In the genomic region with DNA sequence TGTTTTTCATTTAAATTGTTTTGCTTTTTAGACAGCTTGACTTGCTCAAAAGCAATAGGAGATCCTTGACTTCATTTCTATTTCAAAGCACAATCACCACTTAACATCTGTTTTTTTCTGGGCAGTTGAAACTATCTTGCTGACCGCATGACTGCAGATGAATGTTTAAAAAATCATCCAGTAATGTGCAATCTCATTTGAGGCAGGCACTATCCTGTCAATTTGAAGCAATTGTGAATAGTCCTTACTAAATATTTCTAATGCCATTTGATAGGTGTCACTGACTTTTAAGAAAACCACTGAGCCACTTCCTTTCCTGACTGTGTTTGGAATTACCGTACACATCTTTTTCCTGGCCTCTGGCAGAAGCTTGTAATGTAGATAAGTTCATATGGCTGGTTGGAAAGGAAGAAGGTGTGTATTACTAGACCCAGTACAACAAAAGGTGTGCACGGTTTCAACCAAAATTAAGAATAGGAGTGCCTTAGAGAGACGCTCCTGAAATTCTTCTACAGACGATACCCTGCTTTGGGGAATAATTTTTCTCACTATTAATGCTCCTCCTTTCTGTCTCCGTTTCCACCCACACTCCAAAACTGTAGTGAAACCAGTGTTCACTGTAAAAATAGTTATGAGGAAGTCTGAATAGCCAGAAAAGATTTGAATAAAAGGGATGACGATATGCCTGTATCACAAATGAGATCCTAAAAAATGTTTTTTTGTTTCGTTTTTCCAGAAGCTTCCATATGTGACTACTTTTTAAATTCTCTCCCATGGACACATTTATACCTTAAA, we compare ENCODE assay signal across 13 cellular contexts.
DNase-seq lines count a peak whose midpoint lies in the region; ATAC-seq, FAIRE-seq and TF ChIP-seq lines count a peak whose summit lies in the region.
"Had no signal": no experiment of that assay in that cellular context is flagged by ENCODE, and none has a peak within 500 bp of the region (broad histone marks: within the 10 kb centered on the region; RNA-seq: fewer than 3 reads in every experiment).

No MANE protein-coding gene starts in this region.

- CTCF ChIA-PET in K562 (lab: Yijun Ruan, JAX; ENCODE audit: low intra/inter-chr PET ratio), result no interaction called here
- CTCF ChIA-PET in CD4-positive, alpha-beta memory T cell (lab: Charles Lee; ENCODE audit: partially characterized antibody), result no interaction called here

- H3K4me2 ChIP-seq in K562 (ENCODE audit: insufficient read depth, low read length) (peak overlapping the region; percentile 48), mesenchymal stem cell (ENCODE audit: low read length, poor library complexity, severe bottlenecking) (no peak overlapping the region)

- H3K27ac ChIP-seq in K562 (ENCODE audit: extremely low read depth, low read depth, low read length), result peak overlapping the region; percentile 47; the same call in 2 of the 3 replicates
- peak overlapping the region; percentile 73 for H3K27ac ChIP-seq in mesenchymal stem cell (ENCODE audit: low read length, poor library complexity, severe bottlenecking)
- H3K27ac ChIP-seq in CD4-positive, alpha-beta memory T cell (ENCODE audit: low read depth, low read length), result no peak overlapping the region
- no peak overlapping the region for H3K27ac ChIP-seq in WERI-Rb-1
- H3K27ac ChIP-seq: prostate gland had no signal

- no peak overlapping the region for H2AK5ac ChIP-seq in mesenchymal stem cell (ENCODE audit: low read length, severe bottlenecking)

- H2BK15ac ChIP-seq in mesenchymal stem cell (ENCODE audit: low read depth, poor library complexity, severe bottlenecking), result no peak overlapping the region

- WGBS in K562 (ENCODE audit: insufficient coverage, low coverage, missing lambda C conversion rate), result 6% methylated on average over 8 of the region's 8 CpGs
- 38% methylated on average over 4 of the region's 8 CpGs for WGBS in mesenchymal stem cell

- H3K27me3 Mint-ChIP-seq in CD4-positive, alpha-beta memory T cell, result peaks cover 3% of the 10 kb centered on the region in 2 donors
- H3K27me3 Mint-ChIP-seq: activated naive CD8-positive, alpha-beta T cell treated with anti-CD3 and anti-CD28 coated beads, Interleukin-2, amount 50 U/mL, for 24 hours had no signal

- no peak overlapping the region for H3K23ac ChIP-seq in mesenchymal stem cell (ENCODE audit: low read length in 2 of 2)

- no peak for TF ChIP-seq POLR2A in K562 (conservative IDR thresholded peaks at IDR 0.05)

- TF ChIP-seq CTCF in K562 (IDR thresholded peaks at IDR 0.05 in 2 of 3, conservative IDR thresholded peaks at IDR 0.05 in 1 of 3; ENCODE audit: insufficient read depth in 2 of 3, low read depth in 1 of 3, low read length in 3 of 3), result no peak
- no peak for TF ChIP-seq CTCF in WERI-Rb-1 (IDR thresholded peaks at IDR 0.05; ENCODE audit: low read depth, low read length)

- no peaks in the 10 kb centered on the region for H3K9me1 ChIP-seq in K562 (ENCODE audit: control insufficient read depth, insufficient read depth, low read length)

- no peak overlapping the region for H3K4me3 ChIP-seq in K562
- no peak overlapping the region for H3K4me3 ChIP-seq in mesenchymal stem cell (ENCODE audit: insufficient read depth in 1 of 2, low read depth in 1 of 2, low read length in 2 of 2)
- no peak overlapping the region for H3K4me3 ChIP-seq in CD4-positive, alpha-beta memory T cell (ENCODE audit: low read length in 2 of 2)
- no peak overlapping the region for H3K4me3 ChIP-seq in WERI-Rb-1 (ENCODE audit: low read depth, low read length)
- H3K4me3 ChIP-seq: prostate gland had no signal

- H2BK5ac ChIP-seq in mesenchymal stem cell (ENCODE audit: low read depth, low read length, poor library complexity, severe bottlenecking), result no peak overlapping the region

- H3K79me2 ChIP-seq in K562 (ENCODE audit: control insufficient read depth, insufficient read depth, low read length), result no peaks in the 10 kb centered on the region

- H2BK120ac ChIP-seq in mesenchymal stem cell (ENCODE audit: low read depth, low read length), result no peak overlapping the region

- no peaks in the 10 kb centered on the region for H3K9me3 ChIP-seq in K562 (replicated peaks; ENCODE audit: control insufficient read depth, insufficient read depth, low read depth, low read length)
- H3K9me3 ChIP-seq in mesenchymal stem cell (ENCODE audit: control insufficient read depth, low read length), result no peaks in the 10 kb centered on the region
- no peaks in the 10 kb centered on the region for H3K9me3 ChIP-seq in CD4-positive, alpha-beta memory T cell (ENCODE audit: control insufficient read depth in 1 of 2, low read length in 2 of 2)
- no peaks in the 10 kb centered on the region for H3K9me3 ChIP-seq in WERI-Rb-1 (ENCODE audit: severe bottlenecking)
- H3K9me3 ChIP-seq: prostate gland had no signal

- FAIRE-seq in K562 (lab: Jason Lieb, UNC), result peak; percentile 65

- H3K9ac ChIP-seq in K562 (ENCODE audit: insufficient read depth in 1 of 2, low read depth in 2 of 2, low read length in 2 of 2) (peak overlapping the region in 1 of 2 experiments; percentile 2; a peak in 2 of 4 replicates), mesenchymal stem cell (ENCODE audit: low read length) (peak overlapping the region; percentile 79)

- no peaks in the 10 kb centered on the region for H3K9me3 Mint-ChIP-seq in CD4-positive, alpha-beta memory T cell
- H3K9me3 Mint-ChIP-seq: activated naive CD8-positive, alpha-beta T cell treated with anti-CD3 and anti-CD28 coated beads, Interleukin-2, amount 50 U/mL, for 24 hours had no signal

- H3K14ac ChIP-seq in mesenchymal stem cell (ENCODE audit: low read length in 2 of 2), result no peak overlapping the region

- H4K8ac ChIP-seq in mesenchymal stem cell (ENCODE audit: low read length), result no peak overlapping the region

- H4K20me1 ChIP-seq in K562 (replicated peaks; ENCODE audit: control insufficient read depth, insufficient read depth, low read length), result no peaks in the 10 kb centered on the region

- no peak for TF ChIP-seq RAD21 in K562 (CRISPR knock-in tag; conservative IDR thresholded peaks at IDR 0.05 in 1 of 2, IDR thresholded peaks at IDR 0.05 in 1 of 2)

- TF ChIP-seq EP300 in K562 (IDR thresholded peaks at IDR 0.05; ENCODE audit: low read length), result 0 out of 2 replicates have a peak, but pooled peaks have one; percentile 17

- H3K27ac Mint-ChIP-seq in CD4-positive, alpha-beta memory T cell, result no peak overlapping the region
- H3K27ac Mint-ChIP-seq: activated naive CD8-positive, alpha-beta T cell treated with anti-CD3 and anti-CD28 coated beads, Interleukin-2, amount 50 U/mL, for 24 hours had no signal

- H3K79me1 ChIP-seq in mesenchymal stem cell (replicated peaks; ENCODE audit: low read length, poor library complexity, severe bottlenecking), result no peaks in the 10 kb centered on the region

- peak overlapping the region; percentile 79 for H2AFZ ChIP-seq in K562 (ENCODE audit: low read depth, low read length)
- H2AFZ ChIP-seq in mesenchymal stem cell (ENCODE audit: low read depth, low read length), result no peak overlapping the region

- no peak overlapping the region for H3K4me3 Mint-ChIP-seq in CD4-positive, alpha-beta memory T cell
- H3K4me3 Mint-ChIP-seq: activated naive CD8-positive, alpha-beta T cell treated with anti-CD3 and anti-CD28 coated beads, Interleukin-2, amount 50 U/mL, for 24 hours had no signal

- H3K27me3 ChIP-seq in K562 (ENCODE audit: control insufficient read depth in 2 of 2, insufficient read depth in 2 of 2, low read length in 2 of 2) (peaks cover 0 to 6% of the 10 kb centered on the region in 2 experiments; a peak in 1 of 5 replicates), mesenchymal stem cell (ENCODE audit: control insufficient read depth in 1 of 2, insufficient read depth in 1 of 2, low read length in 2 of 2) (no peaks in the 10 kb centered on the region), WERI-Rb-1 (ENCODE audit: insufficient read depth, low read depth, severe bottlenecking) (peaks cover 37% of the 10 kb centered on the region)
- no peaks in the 10 kb centered on the region for H3K27me3 ChIP-seq in CD4-positive, alpha-beta memory T cell (ENCODE audit: insufficient read depth, low read length)

- H3K4me1 ChIP-seq in K562 (replicated peaks in 1 of 2; ENCODE audit: control insufficient read depth in 2 of 2, insufficient read depth in 2 of 2, low read length in 2 of 2) (peaks cover 0 to 6% of the 10 kb centered on the region in 2 experiments; a peak in 2 of 5 replicates), mesenchymal stem cell (ENCODE audit: control insufficient read depth, insufficient read depth, low read depth, low read length) (peaks cover 8% of the 10 kb centered on the region)
- no peaks in the 10 kb centered on the region for H3K4me1 ChIP-seq in CD4-positive, alpha-beta memory T cell (ENCODE audit: insufficient read depth, low read length)
- H3K4me1 ChIP-seq: prostate gland had no signal

- peak; percentile 75 for ATAC-seq in K562
- no peak for ATAC-seq in GM19395 (IDR thresholded peaks at IDR 0.05; ENCODE audit: unreplicated experiment)
- ATAC-seq: activated naive CD8-positive, alpha-beta T cell treated with anti-CD3 and anti-CD28 coated beads, Interleukin-2, amount 50 U/mL, for 24 hours; left ventricle myocardium superior had no signal

- in situ Hi-C loops in K562 (cut with MboI), result no loop called here

- no peak overlapping the region for H2BK12ac ChIP-seq in mesenchymal stem cell (ENCODE audit: low read length in 2 of 2)

- no TSS peak for BruUV-seq in K562 (replicated peaks; lab: Mats Ljungman, UMichigan)

- H3K18ac ChIP-seq in mesenchymal stem cell (ENCODE audit: low read depth in 1 of 2, low read length in 2 of 2), result no peak overlapping the region

- POLR2A ChIA-PET in K562 (lab: Yijun Ruan, JAX), result interaction anchor here (0.5 kb wide), 1 partner anchor 73 kb away, joined by 3 read pairs; no protein-coding TSS in a partner anchor
- POLR2A ChIA-PET in CD4-positive, alpha-beta memory T cell (lab: Charles Lee; ENCODE audit: partially characterized antibody), result no interaction called here

- H3K36me3 ChIP-seq in K562 (ENCODE audit: control insufficient read depth, insufficient read depth, low read length), result no peaks in the 10 kb centered on the region
- no peaks in the 10 kb centered on the region for H3K36me3 ChIP-seq in mesenchymal stem cell (ENCODE audit: control insufficient read depth in 1 of 2, insufficient read depth in 2 of 2, low read depth in 1 of 2, low read length in 2 of 2)
- no peaks in the 10 kb centered on the region for H3K36me3 ChIP-seq in CD4-positive, alpha-beta memory T cell (ENCODE audit: insufficient read depth, low read length)
- no peaks in the 10 kb centered on the region for H3K36me3 ChIP-seq in WERI-Rb-1
- H3K36me3 ChIP-seq: prostate gland had no signal

- H3K4ac ChIP-seq in mesenchymal stem cell (ENCODE audit: low read depth in 1 of 2, low read length in 2 of 2), result no peak overlapping the region

- H3K4me1 Mint-ChIP-seq in CD4-positive, alpha-beta memory T cell, result no peaks in the 10 kb centered on the region
- H3K4me1 Mint-ChIP-seq: activated naive CD8-positive, alpha-beta T cell treated with anti-CD3 and anti-CD28 coated beads, Interleukin-2, amount 50 U/mL, for 24 hours had no signal

- intact Hi-C loops in K562 (cut with micrococcal nuclease) (no loop called here), posterior vena cava (cut with DNase I) (no loop called here)
- intact Hi-C loops in CD4-positive, alpha-beta memory T cell (cut with micrococcal nuclease), result no loop called here

- H4K91ac ChIP-seq in mesenchymal stem cell (ENCODE audit: low read length), result no peak overlapping the region

- no peaks in the 10 kb centered on the region for H3K36me3 Mint-ChIP-seq in CD4-positive, alpha-beta memory T cell

- peak; percentile 92 for DNase-seq in EH (ENCODE audit: low read depth)
- DNase-seq in M059J (ENCODE audit: low read depth), result peak; percentile 91
- DNase-seq in K562 (ENCODE audit: extremely low read depth in 1 of 4, low spot score in 3 of 4), result peak; percentile 18 to 40 (median 34)
- DNase-seq in mesenchymal stem cell, result peak; percentile 57
- DNase-seq in CD4-positive, alpha-beta memory T cell, result no peak
- no peak for DNase-seq in posterior vena cava (ENCODE audit: low spot score)
- DNase-seq in WERI-Rb-1, result no peak
- DNase-seq: activated naive CD8-positive, alpha-beta T cell treated with anti-CD3 and anti-CD28 coated beads, Interleukin-2, amount 50 U/mL, for 24 hours; COR-L47; left ventricle myocardium superior; NCI-H510A had no signal

Comparison
In these comparisons a context has a peak if more than half of its experiments do, and no peak if none do; other contexts are left out.
1. DNase-seq: peak in EH (single experiment), M059J (single experiment), K562 (4 of 4) and mesenchymal stem cell (single experiment); none in CD4-positive, alpha-beta memory T cell (0 of 5), posterior vena cava (single experiment) and WERI-Rb-1 (single experiment).
2. H3K27ac ChIP-seq: peak in K562 (single experiment) and mesenchymal stem cell (single experiment); none in CD4-positive, alpha-beta memory T cell (single experiment) and WERI-Rb-1 (single experiment).